1 cellular context compared by ENCODE assay signal in genomic region chr2:162994718-162995117, GRCh38.
TF ChIP-seq lines count a peak whose summit lies in the region.

No MANE protein-coding gene starts in this region.

TF ChIP-seq in H1, 55 proteins besides CTCF, POLR2A, EP300 and RAD21 (continued from another document):
- no peak for TF ChIP-seq ATF3 (IDR thresholded peaks at IDR 0.05; ENCODE audit: insufficient read depth, low read depth, low read length)
- TF ChIP-seq CBX8 (IDR thresholded peaks at IDR 0.05; ENCODE audit: borderline replicate concordance, low read depth, low read length) = no peak
TF ChIP-seq in H1: peak in this region for 1.
